Comparison of ENCODE assay signal across 9 cellular contexts in the genomic region with DNA sequence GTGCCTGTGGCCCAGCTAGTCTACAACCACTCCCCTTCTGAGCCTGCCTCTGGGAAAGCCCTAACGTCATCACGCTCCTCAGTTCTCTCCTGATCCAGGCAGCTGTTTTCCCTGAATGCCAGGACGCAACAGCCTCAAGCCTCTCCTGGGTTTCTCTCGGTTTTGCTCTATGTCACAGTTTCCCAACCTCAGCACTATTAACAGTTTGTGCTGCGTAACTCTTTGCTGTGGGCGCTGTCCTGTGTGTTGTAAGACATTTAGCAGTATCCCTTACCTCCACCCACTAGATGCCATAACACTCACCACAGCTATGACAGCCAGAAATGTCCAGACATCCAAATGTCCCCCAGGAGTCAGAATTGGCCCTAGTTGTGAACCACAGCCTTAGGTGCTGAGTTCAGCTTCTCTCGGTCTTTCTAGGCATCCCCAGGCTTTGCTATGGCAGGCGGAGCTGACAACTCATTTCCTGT.
DNase-seq lines count a peak whose midpoint lies in the region; ATAC-seq and TF ChIP-seq lines count a peak whose summit lies in the region.
"Had no signal": no experiment of that assay in that cellular context is flagged by ENCODE, and none has a peak within 500 bp of the region (broad histone marks: within the 10 kb centered on the region; RNA-seq: fewer than 3 reads in every experiment).

No MANE protein-coding gene starts in this region.

- H3K27ac ChIP-seq in left ventricle myocardium inferior (replicated peaks) = peak overlapping the region; percentile 65

- TF ChIP-seq CTCF in left ventricle myocardium inferior (IDR thresholded peaks at IDR 0.05; ENCODE audit: borderline replicate concordance) = no peak

- H3K4me1 ChIP-seq in left ventricle myocardium inferior = peaks cover 33% of the 10 kb centered on the region

- H3K27me3 ChIP-seq in left ventricle myocardium inferior (ENCODE audit: low read depth) = peaks cover 1% of the 10 kb centered on the region

- intact Hi-C loops in left ventricle myocardium inferior (cut with micrococcal nuclease) = no loop called here

- H3K9me3 ChIP-seq in left ventricle myocardium inferior (replicated peaks) = no peaks in the 10 kb centered on the region

- no peak for ATAC-seq in HG03521 (IDR thresholded peaks at IDR 0.05; ENCODE audit: unreplicated experiment)

- peak; percentile 10 for DNase-seq in M059J (ENCODE audit: low read depth)
- peak; percentile 39 for DNase-seq in SHP77 treated with DMSO at 0.1 percent for 48 hours (lab: John Stamatoyannopoulos, UW)
- peak; percentile 26 for DNase-seq in left ventricle myocardium inferior
- DNase-seq in skeletal muscle cell (ENCODE audit: low read depth) = peak; percentile 48
- no peak for DNase-seq in stimulated activated naive CD4-positive, alpha-beta T cell (lab: John Stamatoyannopoulos, UW)
- no peak for DNase-seq in activated CD4-positive, alpha-beta T cell treated with anti-CD3 and anti-CD28 coated beads, Interleukin-2, amount 50 U/mL, for 4 hours
- no peak for DNase-seq in cortex of kidney (lab: John Stamatoyannopoulos, UW)
- DNase-seq: activated T-cell treated with anti-CD3 and anti-CD28 coated beads, Interleukin-2, amount 50 U/mL, for 24 hours had no signal

- H3K4me3 ChIP-seq in left ventricle myocardium inferior (no peak overlapping the region), skeletal muscle cell (ENCODE audit: low read depth, low read length) (no peak overlapping the region)

- no peaks in the 10 kb centered on the region for H3K36me3 ChIP-seq in left ventricle myocardium inferior

Comparison
In these comparisons a context has a peak if more than half of its experiments do, and no peak if none do; other contexts are left out.
1. DNase-seq: peak in M059J (single experiment), SHP77 treated with DMSO at 0.1 percent for 48 hours (single experiment), left ventricle myocardium inferior (single experiment) and skeletal muscle cell (single experiment); none in stimulated activated naive CD4-positive, alpha-beta T cell (0 of 6), activated CD4-positive, alpha-beta T cell treated with anti-CD3 and anti-CD28 coated beads, Interleukin-2, amount 50 U/mL, for 4 hours (0 of 2) and cortex of kidney (single experiment).